In genomic region chr11:79045811-79046304, GRCh38 we compare ENCODE assay signal across 15 cellular contexts.
DNase-seq lines count a peak whose midpoint lies in the region; ATAC-seq and TF ChIP-seq lines count a peak whose summit lies in the region.
"Had no signal": no experiment of that assay in that cellular context is flagged by ENCODE, and none has a peak within 500 bp of the region (broad histone marks: within the 10 kb centered on the region; RNA-seq: fewer than 3 reads in every experiment).

No MANE protein-coding gene starts in this region.

- H3K27ac ChIP-seq in thyroid gland: peak overlapping the region in 2 of 3 donors; percentile 24 to 72
- no peak overlapping the region for H3K27ac ChIP-seq in A673 (ENCODE audit: low read depth, low read length, poor library complexity, severe bottlenecking)
- H3K27ac ChIP-seq: SJCRH30, suprapubic skin had no signal

- intact Hi-C loops in thyroid gland (cut with DNase I) (no loop called here), A673 (cut with micrococcal nuclease; ENCODE audit: unreplicated experiment) (no loop called here)

- in situ Hi-C loops in astrocyte of the spinal cord (cut with HindIII; ENCODE audit: low sequenced_read_pairs): no loop called here

- DNase-seq in astrocyte of the spinal cord (ENCODE audit: low read depth, low spot score) (peak; percentile 43), kidney glomerular epithelial cell (lab: John Stamatoyannopoulos, UW) (peak; percentile 13), thyroid gland (peak in 1 of 2 donors; percentile 29), A673 (ENCODE audit: low spot score) (no peak), activated gamma-delta T cell (lab: John Stamatoyannopoulos, UW) (no peak)
- no peak for DNase-seq in effector CD8-positive, alpha-beta T cell (lab: John Stamatoyannopoulos, UW)
- DNase-seq: activated CD8-positive, alpha-beta memory T cell treated with anti-CD3 and anti-CD28 coated beads, Interleukin-2, amount 10 ng/mL, durations not matched to agents 7 days and 5 days; activated naive CD8-positive, alpha-beta T cell treated with anti-CD3 and anti-CD28 coated beads for 36 hours; naive thymus-derived CD4-positive, alpha-beta T cell; NCI-H1092 treated with DMSO at 0.1 percent for 48 hours; NCI-H524; small intestine had no signal

- no peak for TF ChIP-seq CTCF in astrocyte of the spinal cord (IDR thresholded peaks at IDR 0.05; ENCODE audit: low read depth, low read length)
- peak in 1 of 6 experiments; percentile 15 for TF ChIP-seq CTCF in thyroid gland (IDR thresholded peaks at IDR 0.05)
- no peak for TF ChIP-seq CTCF in A673 (conservative IDR thresholded peaks at IDR 0.05; ENCODE audit: low read depth, low read length)

- CTCF ChIA-PET in A673 (lab: Charles Lee): no interaction called here

- POLR2A ChIA-PET in A673 (lab: Charles Lee; ENCODE audit: low non-redundant PET): no interaction called here

- H3K27me3 ChIP-seq in thyroid gland (no peaks in the 10 kb centered on the region), A673 (replicated peaks; ENCODE audit: insufficient read depth, low read depth, low read length, poor library complexity) (peaks cover 9% of the 10 kb centered on the region)
- H3K27me3 ChIP-seq: SJCRH30, suprapubic skin had no signal

- peak; percentile 70 for ATAC-seq in HG02884 (IDR thresholded peaks at IDR 0.05; ENCODE audit: unreplicated experiment)
- ATAC-seq: activated CD8-positive, alpha-beta memory T cell treated with anti-CD3 and anti-CD28 coated beads, Interleukin-2, amount 10 ng/mL, durations not matched to agents 7 days and 5 days; naive thymus-derived CD4-positive, alpha-beta T cell had no signal

- no peak for TF ChIP-seq POLR2A in thyroid gland (IDR thresholded peaks at IDR 0.05)

- H3K9me3 ChIP-seq in thyroid gland (no peaks in the 10 kb centered on the region), A673 (ENCODE audit: low read depth, low read length, poor library complexity, severe bottlenecking) (no peaks in the 10 kb centered on the region)
- H3K9me3 ChIP-seq: SJCRH30, suprapubic skin had no signal

- 41 to 42% methylated on average over 6 of the region's 6 CpGs for WGBS in thyroid gland, 2 donors

- H3K36me3 ChIP-seq in thyroid gland: no peaks in the 10 kb centered on the region
- no peaks in the 10 kb centered on the region for H3K36me3 ChIP-seq in A673 (ENCODE audit: insufficient read depth, low read length, poor library complexity, severe bottlenecking)
- H3K36me3 ChIP-seq: SJCRH30, suprapubic skin had no signal

- no TSS peak for BruUV-seq in A673 (replicated peaks; lab: Mats Ljungman, UMichigan)

- H3K4me1 ChIP-seq in thyroid gland (peaks cover 46 to 54% of the 10 kb centered on the region in 2 donors), A673 (ENCODE audit: insufficient read depth, low read length, poor library complexity, severe bottlenecking) (no peaks in the 10 kb centered on the region)
- H3K4me1 ChIP-seq: SJCRH30 had no signal

- no peak overlapping the region for H3K4me3 ChIP-seq in astrocyte of the spinal cord (ENCODE audit: low read depth, low read length)
- no peak overlapping the region for H3K4me3 ChIP-seq in thyroid gland (replicated peaks in 1 of 3)
- H3K4me3 ChIP-seq in A673 (ENCODE audit: low read depth, low read length, poor library complexity, severe bottlenecking): no peak overlapping the region
- H3K4me3 ChIP-seq: SJCRH30, suprapubic skin had no signal

Comparison
In these comparisons a context has a peak if more than half of its experiments do, and no peak if none do; other contexts are left out.
1. DNase-seq: peak in astrocyte of the spinal cord (single experiment) and kidney glomerular epithelial cell (single experiment); none in A673 (single experiment), activated gamma-delta T cell (single experiment) and effector CD8-positive, alpha-beta T cell (single experiment).